ENCODE assay signal across 1 cellular context in genomic region chr10:77919713-77920108, GRCh38.
TF ChIP-seq lines count a peak whose summit lies in the region.

No MANE protein-coding gene starts in this region.

TF ChIP-seq in HEK293, 187 proteins besides CTCF, POLR2A, EP300 and RAD21 (continued from another document):
- TF ChIP-seq ZNF704 (tag by site-specific recombination; IDR thresholded peaks at IDR 0.05) (no peak), ZBTB26 (tag by site-specific recombination; optimal IDR thresholded peaks at IDR 0.05) (no peak), EGR2 (tag by site-specific recombination; IDR thresholded peaks at IDR 0.05; ENCODE audit: low read depth) (peak; percentile 70), YY1 (tag by site-specific recombination; IDR thresholded peaks at IDR 0.05) (no peak), ZNF274 (IDR thresholded peaks at IDR 0.05; ENCODE audit: low read length) (no peak), ZNF274 (tag by site-specific recombination; IDR thresholded peaks at IDR 0.05; ENCODE audit: borderline replicate concordance) (no peak), ZNF132 (tag by site-specific recombination; IDR thresholded peaks at IDR 0.05; ENCODE audit: borderline replicate concordance) (no peak), ZNF280D (tag by site-specific recombination; IDR thresholded peaks at IDR 0.05) (no peak), ZNF510 (tag by site-specific recombination; IDR thresholded peaks at IDR 0.05; ENCODE audit: insufficient replicate concordance) (no peak), ATF2 (tag by site-specific recombination; IDR thresholded peaks at IDR 0.05; ENCODE audit: low read depth) (peak; percentile 76), ZNF324 (tag by site-specific recombination; IDR thresholded peaks at IDR 0.05) (no peak), ZNF24 (tag by site-specific recombination; IDR thresholded peaks at IDR 0.05) (0 out of 2 replicates have a peak, but pooled peaks have one; percentile 23), ZFP41 (tag by site-specific recombination; IDR thresholded peaks at IDR 0.05; ENCODE audit: borderline replicate concordance) (no peak), ZBTB17 (tag by site-specific recombination; IDR thresholded peaks at IDR 0.05) (peak; percentile 68), KLF7 (tag by site-specific recombination; IDR thresholded peaks at IDR 0.05; ENCODE audit: borderline replicate concordance) (no peak), ZNF76 (tag by site-specific recombination; IDR thresholded peaks at IDR 0.05; ENCODE audit: borderline replicate concordance, low read depth) (no peak), ZNF654 (tag by site-specific recombination; IDR thresholded peaks at IDR 0.05; ENCODE audit: low read depth) (no peak), ZNF843 (tag by site-specific recombination; IDR thresholded peaks at IDR 0.05) (no peak), SP7 (tag by site-specific recombination; IDR thresholded peaks at IDR 0.05) (peak; percentile 39; the same call in 1 of the 2 replicates), HOXA7 (CRISPR knock-in tag; IDR thresholded peaks at IDR 0.05; ENCODE audit: borderline replicate concordance) (no peak), ZNF610 (tag by site-specific recombination; IDR thresholded peaks at IDR 0.05; ENCODE audit: borderline replicate concordance) (no peak), ZNF449 (tag by site-specific recombination; IDR thresholded peaks at IDR 0.05) (no peak), ZFHX2 (tag by site-specific recombination; conservative IDR thresholded peaks at IDR 0.05) (peak; percentile 74), ZNF621 (tag by site-specific recombination; IDR thresholded peaks at IDR 0.05) (no peak), TSHZ1 (tag by site-specific recombination; IDR thresholded peaks at IDR 0.05; ENCODE audit: borderline replicate concordance) (no peak; the same call in 1 of the 2 replicates), ZNF391 (tag by site-specific recombination; IDR thresholded peaks at IDR 0.05; ENCODE audit: borderline replicate concordance, low read depth) (no peak), ZNF555 (tag by site-specific recombination; conservative IDR thresholded peaks at IDR 0.05) (no peak)
TF ChIP-seq in HEK293: peak in this region for 12.
